ENCODE assay signal across 29 cellular contexts in the genomic region with DNA sequence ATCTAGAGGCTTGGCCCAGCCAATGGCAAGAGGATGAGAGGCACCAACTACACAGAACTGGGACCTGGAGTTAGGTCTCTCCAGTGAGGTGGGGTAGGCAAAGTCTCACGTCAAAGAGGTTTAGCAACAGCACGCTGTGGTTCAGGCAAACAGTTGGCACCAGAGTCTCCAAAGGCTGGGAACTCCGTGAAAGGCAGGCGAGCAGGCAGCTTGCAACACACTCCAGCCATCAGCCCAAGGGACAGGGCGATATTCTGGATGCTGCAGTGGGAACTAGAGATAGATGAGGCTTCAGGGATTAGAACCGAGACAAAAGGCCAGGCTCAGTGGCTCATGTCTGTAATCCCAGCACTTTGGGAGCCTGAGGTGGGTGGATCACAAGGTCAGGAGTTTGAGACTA.
"Had no signal": no experiment of that assay in that cellular context is flagged by ENCODE, and none has a peak within 500 bp of the region (broad histone marks: within the 10 kb centered on the region; RNA-seq: fewer than 3 reads in every experiment).

No MANE protein-coding gene starts in this region.

- H3K4me1 Mint-ChIP-seq: activated CD4-positive, alpha-beta T cell treated with anti-CD3 and anti-CD28 coated beads, Interleukin-2, amount 10 ng/mL, durations not matched to agents 24 days and 14 days; activated CD8-positive, alpha-beta memory T cell treated with anti-CD3 and anti-CD28 coated beads, Interleukin-2, amount 10 ng/mL, durations not matched to agents 7 days and 5 days; activated naive CD8-positive, alpha-beta T cell treated with anti-CD3 and anti-CD28 coated beads, Interleukin-2, amount 50 U/mL, for 24 hours had no signal

- H3K36me3 Mint-ChIP-seq: activated CD8-positive, alpha-beta memory T cell treated with anti-CD3 and anti-CD28 coated beads, Interleukin-2, amount 10 ng/mL, durations not matched to agents 7 days and 5 days; activated naive CD4-positive, alpha-beta T cell treated with anti-CD3 and anti-CD28 coated beads, Interleukin-2, amount 50 U/mL, for 72 hours; brain; WTC11 had no signal

- H3K36me3 ChIP-seq: Peyer's patch had no signal

- H3K27me3 ChIP-seq: Peyer's patch had no signal

- H3K4me1 ChIP-seq: Peyer's patch had no signal

- FAIRE-seq: astrocyte, K562 had no signal

- H3K4me3 ChIP-seq: K562, Peyer's patch had no signal

- H3K9me3 ChIP-seq: Peyer's patch had no signal

- H3K4me3 Mint-ChIP-seq: activated CD4-positive, alpha-beta T cell treated with anti-CD3 and anti-CD28 coated beads, Interleukin-2, amount 10 ng/mL, durations not matched to agents 24 days and 14 days; activated CD8-positive, alpha-beta memory T cell treated with anti-CD3 and anti-CD28 coated beads, Interleukin-2, amount 10 ng/mL, durations not matched to agents 7 days and 5 days; activated naive CD8-positive, alpha-beta T cell treated with anti-CD3 and anti-CD28 coated beads, Interleukin-2, amount 50 U/mL, for 24 hours; activated T-cell treated with anti-CD3 and anti-CD28 coated beads, Interleukin-2, amount 50 U/mL, for 24 hours; activated T-helper 1 cell treated with anti-CD3 and anti-CD28 coated beads, Interleukin-12 subunit alpha, Interleukin-12 subunit beta, Interleukin-2, Interleukin-4 antibody, amounts not matched to agents 30 ng/mL and 10 ng/mL and 1 ng/mL, durations not matched to agents 14 hours and 24 hours and 36 hours; brain; T-helper 17 cell; WTC11 had no signal

- H3K9me3 Mint-ChIP-seq: activated CD4-positive, alpha-beta T cell treated with anti-CD3 and anti-CD28 coated beads, Interleukin-2, amount 10 ng/mL, durations not matched to agents 24 days and 14 days; activated naive CD4-positive, alpha-beta T cell treated with anti-CD3 and anti-CD28 coated beads, Interleukin-2, amount 50 U/mL, for 72 hours; activated naive CD8-positive, alpha-beta T cell treated with anti-CD3 and anti-CD28 coated beads, Interleukin-2, amount 50 U/mL, for 24 hours; activated T-cell treated with anti-CD3 and anti-CD28 coated beads, Interleukin-2, amount 50 U/mL, for 24 hours; activated T-helper 1 cell treated with anti-CD3 and anti-CD28 coated beads, Interleukin-12 subunit alpha, Interleukin-12 subunit beta, Interleukin-2, Interleukin-4 antibody, amounts not matched to agents 30 ng/mL and 10 ng/mL and 1 ng/mL, durations not matched to agents 14 hours and 24 hours and 36 hours had no signal

- H3K27ac ChIP-seq: Peyer's patch, RWPE1 had no signal

- ATAC-seq: activated CD8-positive, alpha-beta memory T cell treated with anti-CD3 and anti-CD28 coated beads, Interleukin-2, amount 10 ng/mL, durations not matched to agents 7 days and 5 days; activated naive CD4-positive, alpha-beta T cell treated with anti-CD3 and anti-CD28 coated beads, Interleukin-2, amount 50 U/mL, for 72 hours; activated naive CD8-positive, alpha-beta T cell treated with anti-CD3 and anti-CD28 coated beads, Interleukin-2, amount 50 U/mL, for 24 hours; K562; T-helper 17 cell had no signal

- H3K27me3 Mint-ChIP-seq: activated CD4-positive, alpha-beta T cell treated with anti-CD3 and anti-CD28 coated beads, Interleukin-2, amount 10 ng/mL, durations not matched to agents 24 days and 14 days; activated CD8-positive, alpha-beta memory T cell treated with anti-CD3 and anti-CD28 coated beads, Interleukin-2, amount 10 ng/mL, durations not matched to agents 7 days and 5 days; activated naive CD8-positive, alpha-beta T cell treated with anti-CD3 and anti-CD28 coated beads, Interleukin-2, amount 50 U/mL, for 24 hours had no signal

- DNase-seq: activated CD4-positive, alpha-beta T cell treated with anti-CD3 and anti-CD28 coated beads for 1 hour; activated CD4-positive, alpha-beta T cell treated with anti-CD3 and anti-CD28 coated beads, Interleukin-2, amount 10 ng/mL, durations not matched to agents 24 days and 14 days; activated CD4-positive, alpha-beta T cell treated with anti-CD3 and anti-CD28 coated beads, Interleukin-2, amount 50 U/mL, for 48 hours; activated CD8-positive, alpha-beta memory T cell treated with anti-CD3 and anti-CD28 coated beads, Interleukin-2, amount 10 ng/mL, durations not matched to agents 7 days and 5 days; activated effector memory CD4-positive, alpha-beta T cell treated with Interleukin-2 at 50 U/mL for 16 hours; activated naive CD4-positive, alpha-beta T cell treated with Interleukin-2 at 50 U/mL for 16 hours; activated naive CD8-positive, alpha-beta T cell treated with anti-CD3 and anti-CD28 coated beads, Interleukin-2, amount 50 U/mL, for 24 hours; activated T-cell treated with anti-CD3 and anti-CD28 coated beads, Interleukin-2, amount 50 U/mL, for 24 hours; amniotic stem cell; Karpas-422; MM.1S; NCI-H1105 treated with DMSO at 0.1 percent for 48 hours; NCI-H146; NCI-H1930; NCI-H2171; NCI-H226; NCI-H526 treated with DMSO at 0.1 percent for 48 hours; NCI-H82; Peyer's patch; SIG-M5; T-helper 17 cell; T-helper 9 cell had no signal

- H3K27ac Mint-ChIP-seq: activated CD4-positive, alpha-beta T cell treated with anti-CD3 and anti-CD28 coated beads, Interleukin-2, amount 10 ng/mL, durations not matched to agents 24 days and 14 days; activated CD8-positive, alpha-beta memory T cell treated with anti-CD3 and anti-CD28 coated beads, Interleukin-2, amount 10 ng/mL, durations not matched to agents 7 days and 5 days; activated naive CD4-positive, alpha-beta T cell treated with anti-CD3 and anti-CD28 coated beads, Interleukin-2, amount 50 U/mL, for 72 hours; activated naive CD8-positive, alpha-beta T cell treated with anti-CD3 and anti-CD28 coated beads, Interleukin-2, amount 50 U/mL, for 24 hours; activated T-cell treated with anti-CD3 and anti-CD28 coated beads, Interleukin-2, amount 50 U/mL, for 24 hours; activated T-helper 1 cell treated with anti-CD3 and anti-CD28 coated beads, Interleukin-12 subunit alpha, Interleukin-12 subunit beta, Interleukin-2, Interleukin-4 antibody, amounts not matched to agents 30 ng/mL and 10 ng/mL and 1 ng/mL, durations not matched to agents 14 hours and 24 hours and 36 hours; brain; T-helper 17 cell; WTC11 had no signal
